8 cellular contexts compared by ENCODE assay signal in the genomic region with DNA sequence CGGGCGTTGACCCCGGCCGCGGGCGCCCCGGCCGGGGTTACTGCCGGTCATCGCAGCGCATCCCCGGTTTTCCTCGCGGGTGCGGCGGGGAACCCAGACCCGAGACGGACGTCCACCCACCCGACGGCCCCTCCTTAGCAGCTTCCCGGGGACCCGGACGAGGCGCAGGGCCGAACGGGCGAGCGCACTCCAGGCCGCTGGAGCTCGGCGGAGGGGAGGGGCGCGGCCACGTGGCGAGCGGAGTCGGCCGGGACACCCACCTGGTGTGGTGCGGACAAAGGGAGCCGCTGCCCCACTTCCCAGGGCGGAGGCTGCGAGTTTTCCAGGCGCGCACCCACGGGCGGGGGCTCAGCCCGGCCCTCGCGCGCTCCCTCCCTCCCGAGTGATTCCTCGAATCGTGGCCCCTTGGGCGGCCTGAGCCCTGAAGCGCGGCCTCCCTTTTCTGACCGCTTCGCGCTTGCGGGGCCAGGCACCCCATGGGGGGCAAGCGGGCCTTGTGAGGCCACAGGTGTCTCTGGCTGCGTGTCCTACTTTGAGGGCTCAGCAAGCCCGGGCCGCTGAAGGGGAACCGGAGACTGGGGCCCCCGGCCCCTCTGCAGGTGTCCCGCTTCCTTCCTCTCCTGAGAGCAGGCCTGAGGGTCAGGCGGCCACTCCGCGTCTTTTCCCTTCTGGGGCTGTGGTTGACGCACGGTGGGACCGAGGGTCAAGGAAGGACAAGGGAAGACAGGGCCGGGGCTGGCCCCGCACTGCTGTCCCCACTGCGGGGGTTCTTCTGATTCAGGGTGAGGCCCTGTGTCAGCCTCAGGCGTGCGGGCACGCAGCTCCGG. TPM values are rescaled to one million over a fixed set of nuclear protein-coding genes. Genes with fewer than 3 reads are reported as not detected.
DNase-seq lines count a peak whose midpoint lies in the region; ATAC-seq lines count a peak whose summit lies in the region.

No MANE protein-coding gene starts in this region.

- POLR2A ChIA-PET in naive thymus-derived CD4-positive, alpha-beta T cell (lab: Charles Lee), result interaction anchor here (0.7 to 2.3 kb wide), 12 partner anchors 8 to 129 kb away, joined by 3 to 28 read pairs (median 4); a partner anchor contains a TSS

- CTCF ChIA-PET in naive thymus-derived CD4-positive, alpha-beta T cell (lab: Charles Lee), result interaction anchor here (0.6 to 2.7 kb wide), 3 partner anchors 28 to 68 kb away, joined by 3 to 12 read pairs (median 3); a partner anchor contains a TSS

- no peaks in the 10 kb centered on the region for H3K9me3 Mint-ChIP-seq in naive thymus-derived CD4-positive, alpha-beta T cell

- H3K27ac ChIP-seq in effector memory CD4-positive, alpha-beta T cell (ENCODE audit: insufficient read depth, low read length, poor library complexity, severe bottlenecking), result peak overlapping the region; percentile 79
- H3K27ac ChIP-seq in naive thymus-derived CD4-positive, alpha-beta T cell (ENCODE audit: low read depth, low read length), result peak overlapping the region; percentile 97

- H3K27me3 Mint-ChIP-seq in naive thymus-derived CD4-positive, alpha-beta T cell, result no peaks in the 10 kb centered on the region

- H3K27me3 ChIP-seq in effector memory CD4-positive, alpha-beta T cell (replicated peaks; ENCODE audit: control insufficient read depth, insufficient read depth, low read length, poor library complexity, severe bottlenecking), result no peaks in the 10 kb centered on the region
- H3K27me3 ChIP-seq in naive thymus-derived CD4-positive, alpha-beta T cell (ENCODE audit: control insufficient read depth in 2 of 2, insufficient read depth in 2 of 2, low read length in 2 of 2), result no peaks in the 10 kb centered on the region

- H3K36me3 Mint-ChIP-seq in naive thymus-derived CD4-positive, alpha-beta T cell, result peaks cover 0 to 2% (median 0%) of the 10 kb centered on the region in 5 donors

- peak overlapping the region; percentile 60 for H3K4me3 ChIP-seq in effector memory CD4-positive, alpha-beta T cell (ENCODE audit: insufficient read depth, low read depth, low read length, poor library complexity, severe bottlenecking)
- H3K4me3 ChIP-seq in naive thymus-derived CD4-positive, alpha-beta T cell (ENCODE audit: low read length), result peak overlapping the region; percentile 61

- DNase-seq in NOMO-1 (lab: John Stamatoyannopoulos, UW; ENCODE audit: unreplicated experiment in 2 of 2) (peak; percentile 30 to 39), NOMO-1 treated with dmso at 0.1 percent for 144 hours (lab: John Stamatoyannopoulos, UW; ENCODE audit: unreplicated experiment) (no peak), RKO (ENCODE audit: low spot score) (peak; percentile 48), H4 (ENCODE audit: low spot score) (no peak)
- DNase-seq in effector memory CD4-positive, alpha-beta T cell, result no peak
- DNase-seq in naive thymus-derived CD4-positive, alpha-beta T cell, result peak in 2 of 9 donors; percentile 16 to 46

- H3K36me3 ChIP-seq in effector memory CD4-positive, alpha-beta T cell (ENCODE audit: control insufficient read depth, insufficient read depth, low read length), result peaks cover 12% of the 10 kb centered on the region
- peaks cover 0 to 15% (median 0%) of the 10 kb centered on the region in 3 experiments for H3K36me3 ChIP-seq in naive thymus-derived CD4-positive, alpha-beta T cell (ENCODE audit: control insufficient read depth in 2 of 3, insufficient read depth in 3 of 3, low read length in 3 of 3)

- no peaks in the 10 kb centered on the region for H3K9me3 ChIP-seq in effector memory CD4-positive, alpha-beta T cell (ENCODE audit: control insufficient read depth, low read length)
- no peaks in the 10 kb centered on the region for H3K9me3 ChIP-seq in naive thymus-derived CD4-positive, alpha-beta T cell (ENCODE audit: control insufficient read depth in 2 of 3, low read length in 3 of 3)

- ATAC-seq in HG02840 (IDR thresholded peaks at IDR 0.05; ENCODE audit: low FRiP score, unreplicated experiment) (peak; percentile 7), GM18909 (IDR thresholded peaks at IDR 0.05; ENCODE audit: poor library complexity, unreplicated experiment) (no peak)
- no peak for ATAC-seq in naive thymus-derived CD4-positive, alpha-beta T cell

- intact Hi-C loops in naive thymus-derived CD4-positive, alpha-beta T cell (cut with micrococcal nuclease), result loop anchor here (1.0 to 10.0 kb wide), 11 partner anchors 27 to 417 kb away; a partner anchor contains a TSS

- peak overlapping the region in 8 of 9 donors; percentile 31 to 92 (median 76) for H3K27ac Mint-ChIP-seq in naive thymus-derived CD4-positive, alpha-beta T cell

- H3K4me1 ChIP-seq in effector memory CD4-positive, alpha-beta T cell (ENCODE audit: control insufficient read depth, insufficient read depth, low read length, poor library complexity, severe bottlenecking), result peaks cover 16% of the 10 kb centered on the region
- peaks cover 4 to 12% of the 10 kb centered on the region in 2 donors for H3K4me1 ChIP-seq in naive thymus-derived CD4-positive, alpha-beta T cell (ENCODE audit: control insufficient read depth in 2 of 2, insufficient read depth in 2 of 2, low read length in 2 of 2)

- H3K4me1 Mint-ChIP-seq in naive thymus-derived CD4-positive, alpha-beta T cell, result peaks cover 0 to 14% (median 8%) of the 10 kb centered on the region in 7 donors

- H3K4me3 Mint-ChIP-seq in naive thymus-derived CD4-positive, alpha-beta T cell, result peak overlapping the region; percentile 58 to 85 (median 80)

RNA-seq across cellular contexts. Expression of a gene that starts 1.1 kb away (rescaled TPM):
- total RNA-seq in naive thymus-derived CD4-positive, alpha-beta T cell, result 100 to 1,000 TPM in 2 of 5 experiments, 10 to 100 TPM in 3; 24.3 to 168 (median 59.0) TPM
- polyA plus RNA-seq in naive thymus-derived CD4-positive, alpha-beta T cell, result 1 to 10 TPM in 1 of 2 donors, under 1 TPM in 1; 0.96 to 1.5 TPM
- 36.7 and 48.7 TPM in 2 replicates for total RNA-seq in H4 (2014; rRNA removed; shearing (Covaris generic))

RNA-seq across cellular contexts. Expression of a gene that starts 33.5 kb away (rescaled TPM):
- 100 to 1,000 TPM; 127 to 157 (median 147) TPM for total RNA-seq in naive thymus-derived CD4-positive, alpha-beta T cell
- polyA plus RNA-seq in naive thymus-derived CD4-positive, alpha-beta T cell, result 100 to 1,000 TPM in 1 of 2 donors, 10 to 100 TPM in 1; 52.9 to 110 TPM
- 44.9 and 64.5 TPM in 2 replicates for total RNA-seq in H4 (2014; rRNA removed; shearing (Covaris generic))

RNA-seq across cellular contexts. Expression of a gene that starts 47.5 kb away (rescaled TPM):
- total RNA-seq in naive thymus-derived CD4-positive, alpha-beta T cell, result 10 to 100 TPM; 68.3 to 88.1 (median 71.7) TPM
- polyA plus RNA-seq in naive thymus-derived CD4-positive, alpha-beta T cell, result 100 to 1,000 TPM; 105 to 124 TPM
- 108 TPM in 2 replicates for total RNA-seq in H4 (2014; rRNA removed; shearing (Covaris generic))

RNA-seq across cellular contexts. Expression of a gene that starts 47.5 kb away (rescaled TPM):
- 10 to 100 TPM; 25.0 to 45.5 (median 31.5) TPM for total RNA-seq in naive thymus-derived CD4-positive, alpha-beta T cell
- polyA plus RNA-seq in naive thymus-derived CD4-positive, alpha-beta T cell, result 1 to 10 TPM; 4.2 to 6.7 TPM
- total RNA-seq in H4 (2014; rRNA removed; shearing (Covaris generic)), result 9.1 and 9.9 TPM in 2 replicates

Comparison
In these comparisons a context has a peak if more than half of its experiments do, and no peak if none do; other contexts are left out.
1. DNase-seq: peak in NOMO-1 (2 of 2) and RKO (single experiment); none in NOMO-1 treated with dmso at 0.1 percent for 144 hours (single experiment), effector memory CD4-positive, alpha-beta T cell (0 of 3) and H4 (single experiment).